14 cellular contexts compared by ENCODE assay signal in genomic region chr3:58667229-58667628, GRCh38. TPM values are rescaled to one million over a fixed set of nuclear protein-coding genes. Genes with fewer than 3 reads are reported as not detected.
DNase-seq lines count a peak whose midpoint lies in the region; FAIRE-seq and TF ChIP-seq lines count a peak whose summit lies in the region.
"Had no signal": no experiment of that assay in that cellular context is flagged by ENCODE, and none has a peak within 500 bp of the region (broad histone marks: within the 10 kb centered on the region; RNA-seq: fewer than 3 reads in every experiment).

No MANE protein-coding gene starts in this region.

- H3K9me3 Mint-ChIP-seq in type B pancreatic cell = no peaks in the 10 kb centered on the region
- H3K9me3 Mint-ChIP-seq in activated T-helper 1 cell treated with anti-CD3 and anti-CD28 coated beads, Interleukin-12 subunit alpha, Interleukin-12 subunit beta, Interleukin-2, Interleukin-4 antibody, amounts not matched to agents 30 ng/mL and 10 ng/mL and 1 ng/mL, durations not matched to agents 14 hours and 24 hours and 36 hours = no peaks in the 10 kb centered on the region
- H3K9me3 Mint-ChIP-seq: CD4-positive, alpha-beta memory T cell had no signal

- no peak for TF ChIP-seq CTCF in endothelial cell of umbilical vein (IDR thresholded peaks at IDR 0.05; ENCODE audit: extremely low read depth in 1 of 2, insufficient read depth in 1 of 2, low read depth in 1 of 2, low read length in 2 of 2)
- TF ChIP-seq CTCF in type B pancreatic cell (conservative IDR thresholded peaks at IDR 0.05) = no peak

- H3K4me3 ChIP-seq in endothelial cell of umbilical vein (replicated peaks in 1 of 3; ENCODE audit: insufficient read depth in 1 of 3, low read depth in 1 of 3, low read length in 3 of 3) = no peak overlapping the region
- peak overlapping the region; percentile 65 to 96 for H3K4me3 ChIP-seq in mucosa of rectum (ENCODE audit: low read length in 2 of 2)

- no peaks in the 10 kb centered on the region for H3K36me3 Mint-ChIP-seq in type B pancreatic cell
- H3K36me3 Mint-ChIP-seq in activated T-helper 1 cell treated with anti-CD3 and anti-CD28 coated beads, Interleukin-12 subunit alpha, Interleukin-12 subunit beta, Interleukin-2, Interleukin-4 antibody, amounts not matched to agents 30 ng/mL and 10 ng/mL and 1 ng/mL, durations not matched to agents 14 hours and 24 hours and 36 hours (ENCODE audit: low read depth) = no peaks in the 10 kb centered on the region
- H3K36me3 Mint-ChIP-seq: CD4-positive, alpha-beta memory T cell had no signal

- DNase-seq in HT-29 (ENCODE audit: low spot score) (peak; percentile 7), endothelial cell of umbilical vein (ENCODE audit: low read depth, low spot score) (no peak), type B pancreatic cell (ENCODE audit: extremely low spot score, unreplicated experiment) (no peak), EL (no peak), amygdala (lab: John Stamatoyannopoulos, UW) (no peak)
- DNase-seq in activated T-helper 1 cell treated with anti-CD3 and anti-CD28 coated beads, Interleukin-12 subunit alpha, Interleukin-12 subunit beta, Interleukin-2, Interleukin-4 antibody, amounts not matched to agents 30 ng/mL and 10 ng/mL and 1 ng/mL, durations not matched to agents 14 hours and 24 hours and 36 hours (ENCODE audit: low spot score) = no peak
- DNase-seq: CD4-positive, alpha-beta memory T cell; DMS79 treated with DMSO at 0.1 percent for 48 hours; NCI-H187 treated with DMSO at 0.1 percent for 48 hours; NCI-H446; SHP77 had no signal

- peaks cover 7% of the 10 kb centered on the region for H3K27me3 Mint-ChIP-seq in type B pancreatic cell
- no peaks in the 10 kb centered on the region for H3K27me3 Mint-ChIP-seq in activated T-helper 1 cell treated with anti-CD3 and anti-CD28 coated beads, Interleukin-12 subunit alpha, Interleukin-12 subunit beta, Interleukin-2, Interleukin-4 antibody, amounts not matched to agents 30 ng/mL and 10 ng/mL and 1 ng/mL, durations not matched to agents 14 hours and 24 hours and 36 hours (ENCODE audit: insufficient read depth)

- peaks cover 14% of the 10 kb centered on the region for H3K4me1 Mint-ChIP-seq in type B pancreatic cell (ENCODE audit: unreplicated experiment)
- no peaks in the 10 kb centered on the region for H3K4me1 Mint-ChIP-seq in activated T-helper 1 cell treated with anti-CD3 and anti-CD28 coated beads, Interleukin-12 subunit alpha, Interleukin-12 subunit beta, Interleukin-2, Interleukin-4 antibody, amounts not matched to agents 30 ng/mL and 10 ng/mL and 1 ng/mL, durations not matched to agents 14 hours and 24 hours and 36 hours (ENCODE audit: low read depth)
- H3K4me1 Mint-ChIP-seq: CD4-positive, alpha-beta memory T cell had no signal

- peaks cover 0 to 6% of the 10 kb centered on the region in 2 experiments for H3K27me3 ChIP-seq in endothelial cell of umbilical vein (ENCODE audit: control insufficient read depth in 2 of 2, insufficient read depth in 2 of 2, low read length in 2 of 2)
- H3K27me3 ChIP-seq in mucosa of rectum (ENCODE audit: control insufficient read depth in 2 of 2, insufficient read depth in 2 of 2, low read length in 2 of 2) = no peaks in the 10 kb centered on the region

- H3K9ac ChIP-seq in endothelial cell of umbilical vein (replicated peaks; ENCODE audit: extremely low read depth, insufficient read depth, low read length) = no peak overlapping the region
- peak overlapping the region; percentile 70 to 99 for H3K9ac ChIP-seq in mucosa of rectum (ENCODE audit: low read depth in 1 of 2, low read length in 2 of 2)

- dilution Hi-C loops in endothelial cell of umbilical vein (cut with MboI; ENCODE audit: extremely low pct_ligation_motif_present, low sequenced_read_pairs) = no loop called here

- POLR2A ChIA-PET in endothelial cell of umbilical vein (lab: Charles Lee) = interaction anchor here (1.2 kb wide), 1 partner anchor 34 kb away, joined by 4 read pairs; no protein-coding TSS in a partner anchor

- no peak overlapping the region for H3K4me2 ChIP-seq in endothelial cell of umbilical vein (ENCODE audit: insufficient read depth, low read length)

- no peaks in the 10 kb centered on the region for H3K9me1 ChIP-seq in endothelial cell of umbilical vein (replicated peaks; ENCODE audit: control insufficient read depth, extremely low read depth, insufficient read depth, low read length)

- FAIRE-seq in endothelial cell of umbilical vein (lab: Jason Lieb, UNC) = no peak
- FAIRE-seq: D721Med had no signal

- no peaks in the 10 kb centered on the region for H3K9me3 ChIP-seq in endothelial cell of umbilical vein (replicated peaks; ENCODE audit: control insufficient read depth, insufficient read depth, low read length)
- no peaks in the 10 kb centered on the region for H3K9me3 ChIP-seq in mucosa of rectum (ENCODE audit: control insufficient read depth in 2 of 2, low read length in 2 of 2)

- no peaks in the 10 kb centered on the region for H4K20me1 ChIP-seq in endothelial cell of umbilical vein (replicated peaks; ENCODE audit: control insufficient read depth, extremely low read depth, insufficient read depth, low read length)

- no peak for TF ChIP-seq POLR2A in endothelial cell of umbilical vein (IDR thresholded peaks at IDR 0.05; ENCODE audit: low read depth, low read length)

- BruUV-seq in endothelial cell of umbilical vein (replicated peaks; lab: Mats Ljungman, UMichigan) = no TSS peak

- H3K27ac Mint-ChIP-seq in type B pancreatic cell = peak overlapping the region; percentile 31
- no peak overlapping the region for H3K27ac Mint-ChIP-seq in activated T-helper 1 cell treated with anti-CD3 and anti-CD28 coated beads, Interleukin-12 subunit alpha, Interleukin-12 subunit beta, Interleukin-2, Interleukin-4 antibody, amounts not matched to agents 30 ng/mL and 10 ng/mL and 1 ng/mL, durations not matched to agents 14 hours and 24 hours and 36 hours
- H3K27ac Mint-ChIP-seq: CD4-positive, alpha-beta memory T cell had no signal

- H3K36me3 ChIP-seq in endothelial cell of umbilical vein (ENCODE audit: control insufficient read depth in 2 of 2, extremely low read depth in 1 of 2, insufficient read depth in 2 of 2, low read length in 2 of 2) (no peaks in the 10 kb centered on the region), mucosa of rectum (ENCODE audit: control insufficient read depth in 2 of 2, insufficient read depth in 2 of 2, low read length in 2 of 2) (peaks cover 4 to 7% of the 10 kb centered on the region in 2 donors)

- CTCF ChIA-PET in endothelial cell of umbilical vein (lab: Charles Lee) = interaction anchor here (0.6 kb wide), 1 partner anchor 107 kb away, joined by 3 read pairs; no protein-coding TSS in a partner anchor

- no peak overlapping the region for H3K27ac ChIP-seq in endothelial cell of umbilical vein (ENCODE audit: insufficient read depth, low read depth, low read length)
- peak overlapping the region; percentile 98 to 99 for H3K27ac ChIP-seq in mucosa of rectum (ENCODE audit: low read depth in 2 of 2, low read length in 2 of 2)

- H3K4me3 Mint-ChIP-seq in type B pancreatic cell = no peak overlapping the region
- H3K4me3 Mint-ChIP-seq in activated T-helper 1 cell treated with anti-CD3 and anti-CD28 coated beads, Interleukin-12 subunit alpha, Interleukin-12 subunit beta, Interleukin-2, Interleukin-4 antibody, amounts not matched to agents 30 ng/mL and 10 ng/mL and 1 ng/mL, durations not matched to agents 14 hours and 24 hours and 36 hours = no peak overlapping the region
- H3K4me3 Mint-ChIP-seq: CD4-positive, alpha-beta memory T cell had no signal

- no peaks in the 10 kb centered on the region for H3K79me2 ChIP-seq in endothelial cell of umbilical vein (ENCODE audit: control insufficient read depth, insufficient read depth, low read length)

- H2AFZ ChIP-seq in endothelial cell of umbilical vein (ENCODE audit: low read depth, low read length) = peak overlapping the region; percentile 86

- intact Hi-C loops in endothelial cell of umbilical vein (cut with micrococcal nuclease) = loop anchor here (2.0 kb wide), 1 partner anchor 16 kb away; no protein-coding TSS in a partner anchor
- intact Hi-C loops in activated T-helper 1 cell treated with anti-CD3 and anti-CD28 coated beads, Interleukin-12 subunit alpha, Interleukin-12 subunit beta, Interleukin-2, Interleukin-4 antibody, amounts not matched to agents 30 ng/mL and 10 ng/mL and 1 ng/mL, durations not matched to agents 14 hours and 24 hours and 36 hours (cut with micrococcal nuclease) = no loop called here

- peaks cover 8% of the 10 kb centered on the region for H3K4me1 ChIP-seq in endothelial cell of umbilical vein (ENCODE audit: control insufficient read depth, extremely low read depth, insufficient read depth, low read length)
- peaks cover 50 to 75% of the 10 kb centered on the region in 2 donors for H3K4me1 ChIP-seq in mucosa of rectum (ENCODE audit: control insufficient read depth in 2 of 2, insufficient read depth in 2 of 2, low read length in 2 of 2)

TF ChIP-seq in endothelial cell of umbilical vein, 7 proteins besides CTCF, POLR2A, EP300 and RAD21 (continues in another document):
- TF ChIP-seq JUN (IDR thresholded peaks at IDR 0.05; ENCODE audit: borderline replicate concordance, insufficient read depth, insufficient read length, low read depth) (no peak), MAX (IDR thresholded peaks at IDR 0.05; ENCODE audit: insufficient read depth, insufficient read length) (no peak), FOS (IDR thresholded peaks at IDR 0.05; ENCODE audit: borderline replicate concordance, insufficient read depth, low read length) (no peak), POLR2AphosphoS5 (IDR thresholded peaks at IDR 0.05; ENCODE audit: insufficient read depth, low read depth, low read length) (no peak), MYC (IDR thresholded peaks at IDR 0.05; ENCODE audit: low read depth, low read length) (no peak)

RNA-seq across cellular contexts. Expression of gene FAM3D, which starts 0.7 kb away (rescaled TPM):
- total RNA-seq in HT-29 (2014; rRNA removed; shearing (Covaris generic)) = 50.2 and 58.0 TPM in 2 replicates
- not detected in 2 replicates for total RNA-seq in endothelial cell of umbilical vein
- polyA plus RNA-seq in endothelial cell of umbilical vein = 0.12 and 0.22 TPM in 2 replicates
- 0.12 and 0.20 TPM in 2 replicates for polyA plus RNA-seq in endothelial cell of umbilical vein (2011; cell fraction: cytosol; rRNA removed)
- 0.18 TPM in 1 of 2 replicates, not detected in the other for polyA plus RNA-seq in endothelial cell of umbilical vein (2011; cell fraction: nucleus; rRNA removed)
- polyA plus RNA-seq in endothelial cell of umbilical vein (2012) = 0.33 and 0.52 TPM in 2 replicates
- 0.15 and 0.32 TPM in 2 replicates for polyA minus RNA-seq in endothelial cell of umbilical vein
- not detected for polyA minus RNA-seq in endothelial cell of umbilical vein (2011; cell fraction: cytosol; rRNA and poly(A)+ RNA removed)
- not detected in 2 replicates for polyA minus RNA-seq in endothelial cell of umbilical vein (2011; cell fraction: nucleus; rRNA and poly(A)+ RNA removed)
- total RNA-seq in type B pancreatic cell (ENCODE audit: low replicate concordance) = 7.4 and 7.6 TPM in 2 replicates
- total RNA-seq in activated T-helper 1 cell treated with anti-CD3 and anti-CD28 coated beads, Interleukin-12 subunit alpha, Interleukin-12 subunit beta, Interleukin-2, Interleukin-4 antibody, amounts not matched to agents 30 ng/mL and 10 ng/mL and 1 ng/mL, durations not matched to agents 14 hours and 24 hours and 36 hours = not detected in 2 replicates
- total RNA-seq: A673; CD4-positive, alpha-beta memory T cell had no signal
- polyA plus RNA-seq: CD4-positive, alpha-beta memory T cell had no signal

Comparison
In these comparisons a context has a peak if more than half of its experiments do, and no peak if none do; other contexts are left out.
1. H3K4me3 ChIP-seq: peak in mucosa of rectum (2 of 2); none in endothelial cell of umbilical vein (0 of 3).